In the genomic region with DNA sequence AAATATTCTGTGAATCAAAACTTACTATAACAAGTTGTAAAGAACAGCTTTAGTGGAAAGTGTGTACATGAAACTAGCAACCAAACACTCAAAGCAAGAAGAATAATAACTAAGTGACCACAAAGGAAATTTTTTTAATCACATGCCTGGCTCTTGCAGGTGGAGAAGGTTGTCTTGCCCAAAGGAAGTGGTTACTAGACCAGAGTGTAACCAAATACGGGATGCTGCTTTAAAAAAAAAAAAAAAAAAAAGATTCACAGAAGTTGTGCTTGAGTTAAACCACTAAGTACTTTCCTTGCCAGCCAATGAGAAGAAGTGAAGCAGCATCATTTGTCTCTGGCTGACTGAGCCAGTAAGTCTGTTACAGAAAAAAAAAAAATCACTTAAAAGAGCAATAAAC, we compare ENCODE assay signal across 8 cellular contexts. TPM values are rescaled to one million over a fixed set of nuclear protein-coding genes. Genes with fewer than 3 reads are reported as not detected.
DNase-seq lines count a peak whose midpoint lies in the region; ATAC-seq and TF ChIP-seq lines count a peak whose summit lies in the region.

No MANE protein-coding gene starts in this region.

- no peaks in the 10 kb centered on the region for H3K9me2 ChIP-seq in Karpas-422 (replicated peaks; ENCODE audit: insufficient read depth, low read length)

- H3K4me3 ChIP-seq in Karpas-422 (ENCODE audit: low read length) (no peak overlapping the region), thyroid gland (replicated peaks in 1 of 3) (no peak overlapping the region)

- H3K27me3 ChIP-seq in Karpas-422 (ENCODE audit: low read length) (no peaks in the 10 kb centered on the region), thyroid gland (no peaks in the 10 kb centered on the region)

- no peaks in the 10 kb centered on the region for H4K20me1 ChIP-seq in Karpas-422 (ENCODE audit: insufficient read depth, low read depth, low read length)

- no peak for TF ChIP-seq CTCF in thyroid gland (IDR thresholded peaks at IDR 0.05)

- peak; percentile 72 for DNase-seq in Karpas-422
- DNase-seq in fibroblast of gingiva (ENCODE audit: low read depth): peak; percentile 10
- no peak for DNase-seq in cerebellum (ENCODE audit: low spot score)
- no peak for DNase-seq in LoVo (ENCODE audit: low spot score)
- no peak for DNase-seq in head of caudate nucleus
- DNase-seq in thyroid gland: no peak

- H3K4me1 ChIP-seq in Karpas-422 (ENCODE audit: low read length) (peaks cover 39% of the 10 kb centered on the region), thyroid gland (no peaks in the 10 kb centered on the region)

- H3K36me3 ChIP-seq in Karpas-422 (ENCODE audit: insufficient read depth, low read length) (no peaks in the 10 kb centered on the region), thyroid gland (no peaks in the 10 kb centered on the region)

- H3K9me3 ChIP-seq in Karpas-422 (ENCODE audit: low read length) (no peaks in the 10 kb centered on the region), thyroid gland (no peaks in the 10 kb centered on the region)

- H3K27ac ChIP-seq in Karpas-422 (ENCODE audit: low read length) (peak overlapping the region; percentile 74), thyroid gland (no peak overlapping the region)

- intact Hi-C loops in head of caudate nucleus (cut with DNase I): no loop called here
- intact Hi-C loops in thyroid gland (cut with DNase I): no loop called here

- no peak for TF ChIP-seq POLR2A in thyroid gland (IDR thresholded peaks at IDR 0.05)

- H2AFZ ChIP-seq in Karpas-422 (ENCODE audit: low read length): no peak overlapping the region

- peak overlapping the region; percentile 46 for H3K4me2 ChIP-seq in Karpas-422 (ENCODE audit: low read depth, low read length, poor library complexity, severe bottlenecking)

- WGBS in thyroid gland, 2 donors: 31 to 35% methylated on average over 1 of the region's 1 CpG

- no peaks in the 10 kb centered on the region for H3K79me2 ChIP-seq in Karpas-422 (ENCODE audit: low read length)

- ATAC-seq in GM18502 (IDR thresholded peaks at IDR 0.05; ENCODE audit: poor library complexity, unreplicated experiment): peak; percentile 84
- peak; percentile 76 for ATAC-seq in GM21576 (IDR thresholded peaks at IDR 0.05; ENCODE audit: unreplicated experiment)

- no peak overlapping the region for H3K9ac ChIP-seq in Karpas-422 (ENCODE audit: low read length)

RNA-seq across cellular contexts. Expression of gene HLA-DQB1, which starts 19.1 kb away (rescaled TPM):
- total RNA-seq in Karpas-422 (2014; rRNA removed; shearing (Covaris generic); ENCODE audit: low replicate concordance): 79.1 and 126 TPM in 2 replicates
- total RNA-seq in cerebellum (not detected), thyroid gland (1 to 10 TPM in 2 of 4 donors, under 1 TPM in 1, not detected in 1; 0.27 to 8.6 (median 2.7) TPM)

RNA-seq across cellular contexts. Expression of gene HLA-DQA1, which starts 48.4 kb away (rescaled TPM):
- total RNA-seq in Karpas-422 (2014; rRNA removed; shearing (Covaris generic); ENCODE audit: low replicate concordance): 216 and 309 TPM in 2 replicates
- total RNA-seq in cerebellum (not detected), thyroid gland (10 to 100 TPM in 2 of 4 donors, 1 to 10 TPM in 2; 1.7 to 19.6 (median 10.2) TPM)

RNA-seq across cellular contexts. Expression of gene HLA-DQA2, which starts 55.6 kb away (rescaled TPM):
- 40.2 and 66.5 TPM in 2 replicates for total RNA-seq in Karpas-422 (2014; rRNA removed; shearing (Covaris generic); ENCODE audit: low replicate concordance)
- not detected for total RNA-seq in cerebellum
- under 1 TPM in 2 of 4 donors, not detected in 2; 0.33 to 0.94 TPM for total RNA-seq in thyroid gland

Comparison
In these comparisons a context has a peak if more than half of its experiments do, and no peak if none do; other contexts are left out.
1. DNase-seq: peak in Karpas-422 (single experiment) and fibroblast of gingiva (single experiment); none in cerebellum (single experiment), LoVo (single experiment), head of caudate nucleus (0 of 42) and thyroid gland (0 of 2).
2. RNA of gene HLA-DQA1, which starts 48.4 kb away (total RNA-seq): 216 to 309 TPM in Karpas-422; 1.7 to 19.6 TPM in thyroid gland and not detected in cerebellum (single experiment); every median in the first group is over 10 times any median in the second.
3. RNA of gene HLA-DQA2, which starts 55.6 kb away (total RNA-seq): 40.2 to 66.5 TPM in Karpas-422; 0.33 to 0.94 TPM in thyroid gland and not detected in cerebellum (single experiment); every median in the first group is over 10 times any median in the second.